ENCODE assay signal across 15 cellular contexts in the genomic region with DNA sequence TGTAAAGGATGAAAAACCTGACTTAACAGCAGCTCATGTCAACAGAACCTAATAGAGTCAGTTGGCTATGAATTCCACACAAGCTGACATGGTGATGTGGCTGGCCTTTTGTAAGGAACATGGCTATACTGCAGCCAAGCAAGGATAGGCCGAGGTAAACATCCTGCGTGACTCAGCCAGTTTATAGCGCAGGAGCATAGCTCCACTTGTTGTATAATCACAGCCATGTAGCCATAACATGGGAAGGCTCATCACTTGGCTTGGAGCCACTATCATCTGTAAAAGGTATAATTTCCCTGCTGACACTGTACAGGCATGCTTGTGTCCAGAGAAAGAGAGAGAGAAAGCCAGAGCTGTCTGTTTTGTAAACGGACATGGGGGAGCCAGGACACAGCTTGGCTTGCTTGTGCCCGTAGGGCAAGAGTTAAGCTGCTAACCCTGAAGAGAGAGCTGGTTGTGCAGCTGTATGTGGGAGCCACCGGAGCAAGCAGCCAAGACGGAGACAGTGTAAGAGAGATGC.
A peak's percentile ranks its signal among the peaks of the same experiment; 100 is the strongest.
DNase-seq lines count a peak whose midpoint lies in the region; ATAC-seq and TF ChIP-seq lines count a peak whose summit lies in the region.
"Had no signal": no experiment of that assay in that cellular context is flagged by ENCODE, and none has a peak within 500 bp of the region (broad histone marks: within the 10 kb centered on the region; RNA-seq: fewer than 3 reads in every experiment).

No MANE protein-coding gene starts in this region.

- CTCF ChIA-PET in PC-9 (lab: Charles Lee), result no interaction called here

- no peaks in the 10 kb centered on the region for H3K9me2 ChIP-seq in PC-9 (ENCODE audit: insufficient read depth)

- no peak overlapping the region for H3K4me2 ChIP-seq in PC-9

- H3K36me3 ChIP-seq in mucosa of rectum (ENCODE audit: control insufficient read depth in 2 of 2, insufficient read depth in 2 of 2, low read length in 2 of 2) (no peaks in the 10 kb centered on the region), PC-9 (ENCODE audit: low read depth) (no peaks in the 10 kb centered on the region)

- intact Hi-C loops in PC-9 (cut with micrococcal nuclease; ENCODE audit: unreplicated experiment), result no loop called here

- no peaks in the 10 kb centered on the region for H4K20me1 ChIP-seq in PC-9 (ENCODE audit: insufficient read depth)

- POLR2A ChIA-PET in PC-9 (lab: Charles Lee; ENCODE audit: unreplicated experiment), result no interaction called here

- H3K4me3 ChIP-seq in AG10803 (ENCODE audit: low read length) (no peak overlapping the region), mucosa of rectum (ENCODE audit: low read length in 2 of 2) (no peak overlapping the region), PC-9 (no peak overlapping the region)
- H3K4me3 ChIP-seq: GM12878 had no signal

- H3K27me3 ChIP-seq in mucosa of rectum (ENCODE audit: control insufficient read depth in 2 of 2, insufficient read depth in 2 of 2, low read length in 2 of 2) (no peaks in the 10 kb centered on the region), PC-9 (ENCODE audit: insufficient read depth, low read depth) (no peaks in the 10 kb centered on the region; the same call in 1 of the 2 replicates)

- H3K79me2 ChIP-seq in PC-9 (ENCODE audit: low read depth), result no peaks in the 10 kb centered on the region

- no peak overlapping the region for H2AFZ ChIP-seq in PC-9

- H3K4me1 ChIP-seq in mucosa of rectum (ENCODE audit: control insufficient read depth in 2 of 2, insufficient read depth in 2 of 2, low read length in 2 of 2), result no peaks in the 10 kb centered on the region
- no peaks in the 10 kb centered on the region for H3K4me1 ChIP-seq in PC-9 (replicated peaks; ENCODE audit: insufficient read depth)

- no peaks in the 10 kb centered on the region for H3K9me3 ChIP-seq in mucosa of rectum (ENCODE audit: control insufficient read depth in 2 of 2, low read length in 2 of 2)
- no peaks in the 10 kb centered on the region for H3K9me3 ChIP-seq in PC-9 (ENCODE audit: insufficient read depth, low read depth)

- peak overlapping the region; percentile 59 to 71 for H3K27ac ChIP-seq in mucosa of rectum (ENCODE audit: low read depth in 2 of 2, low read length in 2 of 2)
- no peak overlapping the region for H3K27ac ChIP-seq in PC-9

- DNase-seq in AG10803 (ENCODE audit: low read depth) (peak; percentile 84), NCI-H2227 (lab: John Stamatoyannopoulos, UW; ENCODE audit: unreplicated experiment) (peak; percentile 40), dermis microvascular lymphatic vessel endothelial cell (ENCODE audit: low read depth in 2 of 2) (peak; percentile 45 to 75), PC-9 (no peak), GF-D8 (lab: John Stamatoyannopoulos, UW) (no peak)
- DNase-seq: activated gamma-delta T cell treated with Interleukin-2 at 50 U/mL for 16 hours; CD4-positive, alpha-beta T cell; effector memory CD8-positive, alpha-beta T cell; NCI-H2081; stimulated activated CD4-positive, alpha-beta T cell treated with anti-CD3 and anti-CD28 coated beads, Interleukin-2, amount 100 ng/mL, for 24 hours; substantia nigra had no signal

- no TSS peak for BruUV-seq in PC-9 (replicated peaks; lab: Mats Ljungman, UMichigan)

- no peak for ATAC-seq in GM21526 (IDR thresholded peaks at IDR 0.05; ENCODE audit: low FRiP score, unreplicated experiment)
- ATAC-seq in GM19467 (IDR thresholded peaks at IDR 0.05; ENCODE audit: unreplicated experiment), result no peak
- ATAC-seq: effector memory CD8-positive, alpha-beta T cell; GM12878 had no signal

- TF ChIP-seq CTCF in AG10803 (conservative IDR thresholded peaks at IDR 0.05; ENCODE audit: low read length) (no peak), PC-9 (conservative IDR thresholded peaks at IDR 0.05) (no peak)

- no peak overlapping the region for H3K9ac ChIP-seq in mucosa of rectum (ENCODE audit: low read depth in 1 of 2, low read length in 2 of 2)

- no peaks in the 10 kb centered on the region for H3F3A ChIP-seq in PC-9 (ENCODE audit: insufficient read depth, low read depth)

Comparison
In these comparisons a context has a peak if more than half of its experiments do, and no peak if none do; other contexts are left out.
1. DNase-seq: peak in AG10803 (single experiment), NCI-H2227 (single experiment) and dermis microvascular lymphatic vessel endothelial cell (2 of 2); none in PC-9 (0 of 2) and GF-D8 (single experiment).